In genomic region chr4:174591243-174592021, GRCh38 we compare ENCODE assay signal across 7 cellular contexts.
A peak's percentile ranks its signal among the peaks of the same experiment; 100 is the strongest.
DNase-seq lines count a peak whose midpoint lies in the region; ATAC-seq and TF ChIP-seq lines count a peak whose summit lies in the region.

No MANE protein-coding gene starts in this region.

- DNase-seq in NB4 (ENCODE audit: low read depth) (peak; percentile 58), omental fat pad (ENCODE audit: low spot score) (no peak), A172 (ENCODE audit: low spot score) (no peak)

- H3K36me3 ChIP-seq in neutrophil: no peaks in the 10 kb centered on the region

- no peaks in the 10 kb centered on the region for H3K9me3 ChIP-seq in neutrophil

- ATAC-seq in GM18909 (IDR thresholded peaks at IDR 0.05; ENCODE audit: poor library complexity, unreplicated experiment): peak; percentile 96
- ATAC-seq in HG02798 (IDR thresholded peaks at IDR 0.05; ENCODE audit: poor library complexity, unreplicated experiment): peak; percentile 66
- ATAC-seq in HG03095 (IDR thresholded peaks at IDR 0.05; ENCODE audit: unreplicated experiment): no peak
- no peak for ATAC-seq in omental fat pad (ENCODE audit: low FRiP score)

- H3K4me3 ChIP-seq in NB4 (ENCODE audit: low read depth, low read length): no peak overlapping the region
- H3K4me3 ChIP-seq in neutrophil (ENCODE audit: low read depth in 1 of 2, low read length in 1 of 2): peak overlapping the region; percentile 8 to 34

- peak overlapping the region; percentile 71 for H3K27ac ChIP-seq in neutrophil

- H3K4me1 ChIP-seq in neutrophil (ENCODE audit: control insufficient read depth in 1 of 2, insufficient read depth in 1 of 2, low read depth in 1 of 2, low read length in 1 of 2): peaks cover 34 to 40% of the 10 kb centered on the region in 2 experiments

- TF ChIP-seq POLR2A in NB4 (IDR thresholded peaks at IDR 0.05; ENCODE audit: extremely low read depth, insufficient read length): no peak

- H3K27me3 ChIP-seq in neutrophil: no peaks in the 10 kb centered on the region

- TF ChIP-seq CTCF in NB4 (IDR thresholded peaks at IDR 0.05; ENCODE audit: low read depth, low read length) (no peak), neutrophil (IDR thresholded peaks at IDR 0.05) (no peak), omental fat pad (IDR thresholded peaks at IDR 0.05) (no peak)

Comparison
In these comparisons a context has a peak if more than half of its experiments do, and no peak if none do; other contexts are left out.
1. ATAC-seq: peak in GM18909 (single experiment) and HG02798 (single experiment); none in HG03095 (single experiment) and omental fat pad (single experiment).